Comparison of ENCODE assay signal across 11 cellular contexts in the genomic region with DNA sequence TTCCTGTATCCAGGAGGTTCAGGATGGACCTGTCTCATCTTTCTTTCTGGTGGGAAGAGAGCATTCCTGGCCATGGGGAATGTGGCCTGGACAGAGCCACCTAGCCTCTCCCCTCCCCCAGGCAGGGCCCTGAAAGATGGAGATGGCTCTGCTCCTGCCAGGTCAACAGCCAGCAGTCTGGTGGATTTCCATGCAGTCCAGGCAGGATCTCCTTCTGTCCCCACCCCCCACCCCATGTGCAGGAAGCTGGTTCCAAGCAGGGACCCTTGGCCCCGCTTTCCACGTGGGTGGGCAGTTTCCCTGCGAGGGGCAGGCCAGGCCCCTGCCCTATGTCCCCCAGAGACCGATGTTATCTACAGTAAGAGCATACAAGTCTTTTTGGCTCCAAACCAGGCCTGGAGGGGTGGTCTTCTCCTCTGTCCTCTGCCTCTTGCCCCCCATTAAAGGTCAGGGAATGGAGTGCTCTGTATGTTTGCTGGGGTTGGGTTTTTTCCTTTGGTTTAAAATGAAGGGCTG.
DNase-seq lines count a peak whose midpoint lies in the region; ATAC-seq lines count a peak whose summit lies in the region.
"Had no signal": no experiment of that assay in that cellular context is flagged by ENCODE, and none has a peak within 500 bp of the region (broad histone marks: within the 10 kb centered on the region; RNA-seq: fewer than 3 reads in every experiment).

No MANE protein-coding gene starts in this region.

- no peaks in the 10 kb centered on the region for H3K36me3 Mint-ChIP-seq in activated T-cell treated with anti-CD3 and anti-CD28 coated beads, Interleukin-2, amount 50 U/mL, for 4 hours (ENCODE audit: insufficient read depth)
- no peaks in the 10 kb centered on the region for H3K36me3 Mint-ChIP-seq in immature natural killer cell

- H3K27ac Mint-ChIP-seq in immature natural killer cell, result peak overlapping the region in 4 of 6 donors; percentile 32 to 91 (median 80)

- WGBS in thymus, result 73% methylated on average over 4 of the region's 4 CpGs

- H3K27ac ChIP-seq in SJCRH30 (no peak overlapping the region; the same call in 1 of the 2 replicates), thymus (ENCODE audit: low read depth) (peak overlapping the region; percentile 37)

- peak overlapping the region; percentile 39 for H3K4me3 Mint-ChIP-seq in activated T-cell treated with anti-CD3 and anti-CD28 coated beads, Interleukin-2, amount 50 U/mL, for 4 hours
- H3K4me3 Mint-ChIP-seq in immature natural killer cell, result peak overlapping the region; percentile 57 to 63 (median 58)

- no peak for DNase-seq in activated T-cell treated with anti-CD3 and anti-CD28 coated beads, Interleukin-2, amount 50 U/mL, for 4 hours
- DNase-seq in activated T-cell treated with anti-CD3 and anti-CD28 coated beads for 4 hours (no peak), SJCRH30 (peak; percentile 48 to 49), immature natural killer cell (no peak)
- DNase-seq: activated CD8-positive, alpha-beta memory T cell treated with anti-CD3 and anti-CD28 coated beads, Interleukin-2, amount 50 U/mL, for 48 hours; NCI-H187; T-helper 9 cell had no signal

- H3K4me1 ChIP-seq in SJCRH30 (peaks cover 70% of the 10 kb centered on the region), thymus (ENCODE audit: control insufficient read depth, insufficient read depth, low read length) (peaks cover 75% of the 10 kb centered on the region)

- no peak overlapping the region for H3K4me3 ChIP-seq in SJCRH30
- H3K4me3 ChIP-seq in thymus (ENCODE audit: low read length), result no peak overlapping the region

- H3K27me3 ChIP-seq in SJCRH30 (no peaks in the 10 kb centered on the region), thymus (ENCODE audit: control insufficient read depth, insufficient read depth) (no peaks in the 10 kb centered on the region)

- no peaks in the 10 kb centered on the region for H3K9me3 ChIP-seq in SJCRH30 (replicated peaks)
- no peaks in the 10 kb centered on the region for H3K9me3 ChIP-seq in thymus (ENCODE audit: control insufficient read depth)

- H3K4me1 Mint-ChIP-seq in activated T-cell treated with anti-CD3 and anti-CD28 coated beads, Interleukin-2, amount 50 U/mL, for 4 hours (ENCODE audit: low read depth), result peaks cover 89% of the 10 kb centered on the region
- H3K4me1 Mint-ChIP-seq in immature natural killer cell, result peaks cover 81 to 82% of the 10 kb centered on the region in 2 donors

- no peaks in the 10 kb centered on the region for H3K9me3 Mint-ChIP-seq in activated T-cell treated with anti-CD3 and anti-CD28 coated beads, Interleukin-2, amount 50 U/mL, for 4 hours
- H3K9me3 Mint-ChIP-seq in immature natural killer cell, result no peaks in the 10 kb centered on the region

- no peak for ATAC-seq in activated T-cell treated with anti-CD3 and anti-CD28 coated beads, Interleukin-2, amount 50 U/mL, for 4 hours
- ATAC-seq in HG03460 (IDR thresholded peaks at IDR 0.05; ENCODE audit: unreplicated experiment), result no peak
- ATAC-seq in HG03095 (IDR thresholded peaks at IDR 0.05; ENCODE audit: unreplicated experiment), result no peak
- ATAC-seq in GM18520 (IDR thresholded peaks at IDR 0.05; ENCODE audit: unreplicated experiment), result no peak

- no peaks in the 10 kb centered on the region for H3K27me3 Mint-ChIP-seq in activated T-cell treated with anti-CD3 and anti-CD28 coated beads, Interleukin-2, amount 50 U/mL, for 4 hours (ENCODE audit: low read depth)
- peaks cover 1 to 4% (median 3%) of the 10 kb centered on the region in 3 donors for H3K27me3 Mint-ChIP-seq in immature natural killer cell (ENCODE audit: low read depth in 3 of 3)

- H3K36me3 ChIP-seq in SJCRH30 (peaks cover 3% of the 10 kb centered on the region; the same call in 1 of the 2 replicates), thymus (ENCODE audit: control insufficient read depth, insufficient read depth) (peaks cover 7% of the 10 kb centered on the region)

Comparison
In these comparisons a context has a peak if more than half of its experiments do, and no peak if none do; other contexts are left out.
1. DNase-seq: peak in SJCRH30 (2 of 2); none in activated T-cell treated with anti-CD3 and anti-CD28 coated beads, Interleukin-2, amount 50 U/mL, for 4 hours (single experiment), activated T-cell treated with anti-CD3 and anti-CD28 coated beads for 4 hours (single experiment) and immature natural killer cell (0 of 3).